Comparison of ENCODE assay signal across 15 cellular contexts in the genomic region with DNA sequence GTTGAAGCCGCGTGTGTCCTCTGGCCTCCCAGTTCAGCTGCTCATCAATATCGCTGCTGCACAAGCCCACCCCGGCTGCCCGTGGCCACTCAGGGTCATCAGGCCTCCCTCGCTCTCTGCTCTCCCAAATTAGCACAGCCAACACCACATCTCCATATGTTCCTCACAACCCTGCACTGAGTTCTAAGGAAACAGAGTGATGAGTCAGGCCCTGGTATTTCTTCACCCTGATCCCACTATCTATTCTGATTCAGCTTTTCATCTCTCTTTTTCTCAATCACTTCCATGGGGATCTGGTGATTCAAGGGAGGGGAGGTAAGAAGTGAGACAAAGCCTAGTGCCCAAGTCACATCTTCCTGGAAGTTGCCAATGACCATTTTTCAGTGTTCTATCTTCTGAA. TPM values are rescaled to one million over a fixed set of nuclear protein-coding genes. Genes with fewer than 3 reads are reported as not detected.
DNase-seq lines count a peak whose midpoint lies in the region; ATAC-seq, FAIRE-seq and TF ChIP-seq lines count a peak whose summit lies in the region.
"Had no signal": no experiment of that assay in that cellular context is flagged by ENCODE, and none has a peak within 500 bp of the region (broad histone marks: within the 10 kb centered on the region; RNA-seq: fewer than 3 reads in every experiment).

No MANE protein-coding gene starts in this region.

- no peak overlapping the region for H3K4me3 ChIP-seq in colonic mucosa

- no peaks in the 10 kb centered on the region for H3K4me1 ChIP-seq in colonic mucosa
- H3K4me1 ChIP-seq: Caco-2 had no signal

- ATAC-seq in omental fat pad (ENCODE audit: low FRiP score): peak; percentile 82
- no peak for ATAC-seq in GM21381 (IDR thresholded peaks at IDR 0.05; ENCODE audit: unreplicated experiment)
- ATAC-seq: activated CD8-positive, alpha-beta T cell treated with anti-CD3 and anti-CD28 coated beads, Interleukin-2, amount 10 ng/mL, durations not matched to agents 7 days and 5 days had no signal

- no peaks in the 10 kb centered on the region for H3K9me3 ChIP-seq in colonic mucosa
- H3K9me3 ChIP-seq: Caco-2 had no signal

- intact Hi-C loops in colonic mucosa (cut with DNase I): no loop called here

- H3K27me3 ChIP-seq in colonic mucosa: no peaks in the 10 kb centered on the region

- H3K36me3 ChIP-seq in colonic mucosa: no peaks in the 10 kb centered on the region

- TF ChIP-seq CTCF in omental fat pad (IDR thresholded peaks at IDR 0.05) (no peak), colonic mucosa (IDR thresholded peaks at IDR 0.05) (no peak)

- no peak overlapping the region for H3K27ac ChIP-seq in colonic mucosa

- DNase-seq in ELR (ENCODE audit: low read depth) (peak; percentile 89), RCC 7860 (ENCODE audit: low spot score) (no peak), fibroblast of gingiva (ENCODE audit: low read depth) (peak; percentile 64), omental fat pad (ENCODE audit: low spot score) (no peak), HUDEP-2 (lab: John Stamatoyannopoulos, UW; ENCODE audit: unreplicated experiment in 76 of 76) (no peak), colonic mucosa (no peak)
- no peak for DNase-seq in activated effector memory CD4-positive, alpha-beta T cell treated with Interleukin-2 at 50 U/mL for 16 hours
- DNase-seq: activated CD8-positive, alpha-beta T cell treated with anti-CD3 and anti-CD28 coated beads, Interleukin-2, amount 10 ng/mL, durations not matched to agents 7 days and 5 days; activated naive CD8-positive, alpha-beta T cell treated with anti-CD3 and anti-CD28 coated beads for 36 hours; Caco-2; effector memory CD4-positive, alpha-beta T cell; Kasumi-1; NCI-H510A; stimulated activated CD4-positive, alpha-beta T cell treated with anti-CD3 and anti-CD28 coated beads, Interleukin-12 subunit alpha, Interleukin-12 subunit beta, amount 100 ng/mL, for 4 hours had no signal

- FAIRE-seq in RCC 7860 (lab: Jason Lieb, UNC): peak; percentile 14

- H3K9ac ChIP-seq in colonic mucosa (ENCODE audit: low read depth in 2 of 2, low read length in 2 of 2): no peak overlapping the region

RNA-seq across cellular contexts. Expression of a gene that starts 23.8 kb away (rescaled TPM):
- total RNA-seq in omental fat pad (10 to 100 TPM; 34.2 to 87.0 (median 60.2) TPM), colonic mucosa (10 to 100 TPM in 1 of 2 donors, 1 to 10 TPM in 1; 9.1 to 11.3 TPM)

Comparison
In these comparisons a context has a peak if more than half of its experiments do, and no peak if none do; other contexts are left out.
1. DNase-seq: peak in ELR (single experiment) and fibroblast of gingiva (single experiment); none in RCC 7860 (single experiment), omental fat pad (single experiment), HUDEP-2 (0 of 76), activated effector memory CD4-positive, alpha-beta T cell treated with Interleukin-2 at 50 U/mL for 16 hours (single experiment) and colonic mucosa (single experiment).